ENCODE assay signal across 8 cellular contexts in the genomic region with DNA sequence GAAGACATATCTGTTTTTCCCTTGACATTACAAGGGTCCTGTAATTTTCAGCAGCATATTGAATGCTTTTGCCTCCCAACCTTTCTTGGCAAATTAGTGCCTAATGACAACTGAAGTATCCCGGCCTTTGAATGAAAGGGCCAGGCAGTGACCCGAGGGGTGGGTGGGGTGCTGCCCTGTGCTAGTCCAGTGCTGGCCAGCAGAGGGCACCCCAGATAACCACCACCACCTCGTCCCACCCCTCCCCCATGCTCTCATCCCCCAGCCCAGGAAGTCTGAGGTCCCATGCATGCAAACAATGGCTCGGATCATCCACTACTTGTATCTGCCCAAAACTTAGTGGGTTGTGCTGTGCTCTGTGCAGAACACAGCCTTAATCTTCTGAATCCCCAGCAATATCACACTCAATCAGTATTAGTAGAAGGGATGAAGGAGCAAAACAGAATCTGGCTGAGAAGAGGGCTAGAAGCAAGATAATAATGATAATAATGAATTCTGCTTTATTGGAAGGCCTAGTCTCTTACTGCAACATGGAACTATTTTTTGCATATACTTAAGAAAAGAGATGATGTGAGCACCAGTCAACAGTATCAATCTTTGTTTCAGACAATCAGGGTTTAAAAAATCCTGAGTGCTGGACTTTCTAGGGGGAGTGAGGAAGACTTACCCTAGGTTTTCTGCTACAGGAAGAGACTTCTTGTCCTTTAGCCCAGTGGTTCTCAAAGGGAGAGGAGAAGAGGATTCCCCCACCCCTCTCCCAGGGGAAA. TPM values are rescaled to one million over a fixed set of nuclear protein-coding genes. Genes with fewer than 3 reads are reported as not detected.
DNase-seq lines count a peak whose midpoint lies in the region; ATAC-seq and TF ChIP-seq lines count a peak whose summit lies in the region.

No MANE protein-coding gene starts in this region.

- peaks cover 0 to 1% (median 0%) of the 10 kb centered on the region in 11 donors for H3K9me3 Mint-ChIP-seq in naive thymus-derived CD4-positive, alpha-beta T cell

- ATAC-seq in HG02642 (IDR thresholded peaks at IDR 0.05; ENCODE audit: poor library complexity, unreplicated experiment), result peak; percentile 73
- ATAC-seq in naive thymus-derived CD4-positive, alpha-beta T cell, result peak; percentile 88

- peaks cover 15 to 30% of the 10 kb centered on the region in 2 donors for H3K4me1 ChIP-seq in naive thymus-derived CD4-positive, alpha-beta T cell (ENCODE audit: control insufficient read depth in 2 of 2, insufficient read depth in 2 of 2, low read length in 2 of 2)

- intact Hi-C loops in naive thymus-derived CD4-positive, alpha-beta T cell (cut with micrococcal nuclease), result loop anchor here (1.0 to 5.0 kb wide), 6 partner anchors 25 to 353 kb away; a partner anchor contains a TSS

- TF ChIP-seq CTCF in GM10248 (IDR thresholded peaks at IDR 0.05; ENCODE audit: control extremely low read depth, extremely low read depth, low read depth, missing control alignments) (peak; percentile 68), epithelial cell of esophagus (IDR thresholded peaks at IDR 0.05; ENCODE audit: insufficient read depth, low read depth, low read length, missing control alignments) (peak; percentile 75)

- H3K9me3 ChIP-seq in naive thymus-derived CD4-positive, alpha-beta T cell (ENCODE audit: control insufficient read depth in 2 of 3, low read length in 3 of 3), result no peaks in the 10 kb centered on the region

- peaks cover 22 to 58% (median 33%) of the 10 kb centered on the region in 5 donors for H3K27me3 Mint-ChIP-seq in naive thymus-derived CD4-positive, alpha-beta T cell

- POLR2A ChIA-PET in GM10248 (lab: Yijun Ruan, JAX), result no interaction called here
- POLR2A ChIA-PET in naive thymus-derived CD4-positive, alpha-beta T cell (lab: Charles Lee), result interaction anchor here (0.9 to 1.1 kb wide), 2 partner anchors 9 to 18 kb away, joined by 3 read pairs; no protein-coding TSS in a partner anchor

- DNase-seq in GM10248 (ENCODE audit: extremely low spot score), result peak; percentile 81
- DNase-seq in NCI-H69 (lab: John Stamatoyannopoulos, UW), result peak; percentile 44
- DNase-seq in activated CD8-positive, alpha-beta memory T cell treated with anti-CD3 and anti-CD28 coated beads, Interleukin-2, amount 50 U/mL, for 4 hours, result peak; percentile 58
- peak; percentile 48 for DNase-seq in epithelial cell of esophagus (ENCODE audit: low read depth)
- peak; percentile 28 to 63 (median 55) for DNase-seq in naive thymus-derived CD4-positive, alpha-beta T cell
- peak in 43 of 49 donors; percentile 3 to 79 (median 33) for DNase-seq in substantia nigra (lab: John Stamatoyannopoulos, UW)
- DNase-seq in ureter (ENCODE audit: low spot score), result no peak

- no peak overlapping the region for H3K27ac ChIP-seq in naive thymus-derived CD4-positive, alpha-beta T cell (ENCODE audit: low read depth, low read length)
- H3K27ac ChIP-seq in substantia nigra (ENCODE audit: low read depth, low read length, poor library complexity, severe bottlenecking), result no peak overlapping the region

- H3K36me3 ChIP-seq in naive thymus-derived CD4-positive, alpha-beta T cell (ENCODE audit: control insufficient read depth in 2 of 3, insufficient read depth in 3 of 3, low read length in 3 of 3), result no peaks in the 10 kb centered on the region

- H3K4me3 Mint-ChIP-seq in naive thymus-derived CD4-positive, alpha-beta T cell, result peak overlapping the region; percentile 5 to 64 (median 39)

- H3K4me1 Mint-ChIP-seq in naive thymus-derived CD4-positive, alpha-beta T cell, result peaks cover 22 to 43% (median 30%) of the 10 kb centered on the region in 7 donors

- CTCF ChIA-PET in GM10248 (lab: Yijun Ruan, JAX), result interaction anchor here (0.8 to 4.5 kb wide), 19 partner anchors 8 to 312 kb away, joined by 3 to 43 read pairs (median 6); no protein-coding TSS in a partner anchor
- CTCF ChIA-PET in naive thymus-derived CD4-positive, alpha-beta T cell (lab: Charles Lee), result interaction anchor here (0.7 to 1.6 kb wide), 5 partner anchors 12 to 612 kb away, joined by 3 to 4 read pairs (median 3); no protein-coding TSS in a partner anchor

- peaks cover 4 to 10% of the 10 kb centered on the region in 2 donors for H3K27me3 ChIP-seq in naive thymus-derived CD4-positive, alpha-beta T cell (ENCODE audit: control insufficient read depth in 2 of 2, insufficient read depth in 2 of 2, low read length in 2 of 2)

- no peak overlapping the region for H3K4me3 ChIP-seq in epithelial cell of esophagus (ENCODE audit: low read length)
- no peak overlapping the region for H3K4me3 ChIP-seq in naive thymus-derived CD4-positive, alpha-beta T cell (ENCODE audit: low read length)

- no peaks in the 10 kb centered on the region for H3K36me3 Mint-ChIP-seq in naive thymus-derived CD4-positive, alpha-beta T cell

- H3K27ac Mint-ChIP-seq in naive thymus-derived CD4-positive, alpha-beta T cell, result peak overlapping the region in 7 of 9 donors; percentile 0 to 87 (median 37)

RNA-seq across cellular contexts. Expression of a gene that starts 3.8 kb away (rescaled TPM):
- total RNA-seq in naive thymus-derived CD4-positive, alpha-beta T cell, result under 1 TPM in 1 of 5 experiments, not detected in 4; 0.39 TPM
- polyA plus RNA-seq in naive thymus-derived CD4-positive, alpha-beta T cell, result not detected
- total RNA-seq in ureter, result 0.10 TPM
